ENCODE assay signal across 33 cellular contexts in the genomic region with DNA sequence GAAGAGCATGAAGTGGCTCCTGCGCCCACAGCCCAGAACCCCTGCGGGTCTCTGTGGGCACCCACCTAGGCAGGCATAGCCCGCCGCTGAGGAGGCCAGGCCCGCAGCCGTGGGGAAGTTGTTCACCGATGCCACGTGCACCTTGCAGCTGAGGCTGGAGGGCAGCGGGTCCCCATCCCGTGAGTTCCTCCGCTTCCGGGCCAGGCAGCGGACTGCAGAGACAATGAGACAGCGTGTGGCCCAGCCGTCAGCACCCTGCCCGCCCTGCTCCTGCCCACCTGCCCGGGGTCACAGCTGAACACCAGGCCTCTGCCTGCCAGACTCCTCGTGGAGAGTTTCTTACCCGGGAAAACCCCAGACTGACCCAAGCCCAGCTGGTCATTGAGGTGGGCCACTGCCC. TPM values are rescaled to one million over a fixed set of nuclear protein-coding genes. Genes with fewer than 3 reads are reported as not detected.
"Had no signal": no experiment of that assay in that cellular context is flagged by ENCODE, and none has a peak within 500 bp of the region (broad histone marks: within the 10 kb centered on the region; RNA-seq: fewer than 3 reads in every experiment).

No MANE protein-coding gene starts in this region.

- H3K27ac ChIP-seq: brain microvascular endothelial cell, PC-9, SJCRH30, SK-N-MC, WERI-Rb-1 had no signal

- ATAC-seq: activated CD8-positive, alpha-beta T cell treated with anti-CD3 and anti-CD28 coated beads for 36 hours; activated T-cell treated with anti-CD3 and anti-CD28 coated beads, Interleukin-2, amount 50 U/mL, for 72 hours; activated T-helper 17 cell treated with anti-CD3 and anti-CD28 coated beads, Interleukin-2, amount 50 U/mL, for 72 hours had no signal

- H2AFZ ChIP-seq: PC-9 had no signal

- DNase-seq: activated CD4-positive, alpha-beta T cell treated with anti-CD3 and anti-CD28 coated beads for 1 hour; activated CD4-positive, alpha-beta T cell treated with anti-CD3 and anti-CD28 coated beads for 48 hours; activated CD4-positive, alpha-beta T cell treated with anti-CD3 and anti-CD28 coated beads, Interleukin-2, amount 50 U/mL, for 4 hours; activated CD4-positive, CD25-positive, alpha-beta regulatory T cell; activated CD8-positive, alpha-beta T cell treated with anti-CD3 and anti-CD28 coated beads for 36 hours; activated effector memory CD4-positive, alpha-beta T cell treated with anti-CD3 and anti-CD28 coated beads, Interleukin-2, amount 50 U/mL, for 16 hours; activated naive CD4-positive, alpha-beta T cell; activated naive CD4-positive, alpha-beta T cell treated with anti-CD3 and anti-CD28 coated beads, Interleukin-2, amount 50 U/mL, for 16 hours; activated naive CD8-positive, alpha-beta T cell treated with anti-CD3 and anti-CD28 coated beads for 36 hours; activated T-cell treated with anti-CD3 and anti-CD28 coated beads, Interleukin-2, amount 50 U/mL, for 1 hour; activated T-cell treated with anti-CD3 and anti-CD28 coated beads, Interleukin-2, amount 50 U/mL, for 72 hours; amniotic stem cell; brain microvascular endothelial cell; central memory CD4-positive, alpha-beta T cell; Kasumi-1; KG1; MG63; NCI-H1048; NCI-H1105 treated with DMSO at 0.1 percent for 48 hours; NCI-H1436; NCI-H1694; NCI-H1930; NCI-H2081 treated with DMSO at 0.1 percent for 48 hours; NCI-H345; NCI-H524 treated with DMSO at 0.1 percent for 48 hours; PC-9; SHP77; SJCRH30; T1000; WERI-Rb-1 had no signal

- H3K27me3 ChIP-seq: brain microvascular endothelial cell, MG63, SJCRH30 had no signal

- H3K9me3 ChIP-seq: MG63, SJCRH30 had no signal

- H3K4me2 ChIP-seq: PC-9 had no signal

- H3K4me3 ChIP-seq: MG63, PC-9, SJCRH30, SK-N-MC had no signal

- H3K4me1 ChIP-seq: SJCRH30 had no signal

- H3K36me3 ChIP-seq: MG63, SJCRH30, WERI-Rb-1 had no signal

RNA-seq across cellular contexts. Expression of a gene that starts 19.0 kb away (rescaled TPM):
- polyA plus RNA-seq: aorta had no signal
